ENCODE assay signal across 8 cellular contexts in the genomic region with DNA sequence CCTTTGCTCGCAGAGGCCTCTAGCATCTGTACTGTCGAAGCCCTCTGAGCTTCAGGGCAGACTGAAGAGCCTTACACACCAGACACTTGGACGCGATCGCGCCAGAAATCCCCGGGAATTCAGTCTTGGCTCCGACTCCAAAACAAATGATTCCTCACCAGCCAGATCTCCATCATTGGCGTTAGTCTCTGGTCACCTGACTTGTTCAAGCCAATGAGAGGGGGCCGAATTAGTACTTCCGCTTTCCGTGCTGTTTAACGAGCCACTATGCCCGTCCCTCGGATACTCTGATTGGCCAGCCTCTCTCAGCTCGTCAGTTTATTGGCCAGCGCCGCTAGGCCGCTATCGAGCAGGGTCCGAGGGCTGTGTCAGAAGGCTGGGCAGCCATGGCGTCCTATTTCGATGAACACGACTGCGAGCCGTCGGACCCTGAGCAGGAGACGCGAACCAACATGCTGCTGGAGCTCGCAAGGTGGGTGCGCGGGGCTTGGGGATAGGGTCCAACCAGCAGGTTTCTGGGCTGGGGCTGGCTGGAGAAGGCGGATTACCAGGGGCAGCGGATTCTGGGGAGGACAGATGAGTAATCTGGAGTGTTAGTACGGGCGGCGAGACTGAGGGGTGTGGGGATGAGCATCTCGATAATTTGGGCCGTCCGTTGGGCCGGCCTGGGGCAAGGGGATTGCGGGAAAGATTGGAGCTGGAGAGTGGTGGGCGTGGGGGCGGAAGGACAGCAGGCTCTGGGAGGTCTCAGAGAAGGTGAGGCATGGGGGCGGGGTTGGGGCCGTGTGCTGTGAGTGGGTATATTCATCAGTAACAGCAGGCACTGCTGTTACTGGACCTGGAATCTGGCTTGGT. TPM values are rescaled to one million over a fixed set of nuclear protein-coding genes. Genes with fewer than 3 reads are reported as not detected.
DNase-seq lines count a peak whose midpoint lies in the region; ATAC-seq and TF ChIP-seq lines count a peak whose summit lies in the region.

A gene with protein sequence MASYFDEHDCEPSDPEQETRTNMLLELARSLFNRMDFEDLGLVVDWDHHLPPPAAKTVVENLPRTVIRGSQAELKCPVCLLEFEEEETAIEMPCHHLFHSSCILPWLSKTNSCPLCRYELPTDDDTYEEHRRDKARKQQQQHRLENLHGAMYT (plus strand): TSS at position 368 of the 855 bp plus-strand sequence. CDS start 19 bp downstream, at position 387.

- H3K27ac ChIP-seq in testis: peak within 1 kb of the TSS; percentile 92 to 95

- peak within 1 kb of the TSS; percentile 96 for H3K27ac Mint-ChIP-seq in activated naive CD8-positive, alpha-beta T cell

- 1% methylated on average over 27 to 45 of the region's 46 CpGs for WGBS in testis, 2 donors

- peak within 1 kb of the TSS; percentile 85 to 97 for H3K4me3 ChIP-seq in testis

- H3K9me3 ChIP-seq in testis: no peaks in the 10 kb centered on the region

- peaks cover 27% of the 10 kb centered on the region for H3K4me1 ChIP-seq in testis

- DNase-seq in GM10248 (ENCODE audit: extremely low spot score) (peak; percentile 95), NCI-H1105 (lab: John Stamatoyannopoulos, UW) (peak; percentile 92), SKM-1 treated with dmso at 0.1 percent for 144 hours (lab: John Stamatoyannopoulos, UW; ENCODE audit: unreplicated experiment) (peak; percentile 100), glomerular visceral epithelial cell (ENCODE audit: extremely low spot score) (peak; percentile 95), omental fat pad (ENCODE audit: low spot score) (peak; percentile 75), testis (peak; percentile 99)

- intact Hi-C loops in testis (cut with DNase I; ENCODE audit: low total_unique reads): no loop called here

- TF ChIP-seq POLR2A in testis (IDR thresholded peaks at IDR 0.05): peak; percentile 76

- H3K36me3 Mint-ChIP-seq in activated naive CD8-positive, alpha-beta T cell: no peaks in the 10 kb centered on the region

- H3K4me3 Mint-ChIP-seq in activated naive CD8-positive, alpha-beta T cell: peak within 1 kb of the TSS; percentile 98

- no peak for TF ChIP-seq CTCF in GM10248 (IDR thresholded peaks at IDR 0.05; ENCODE audit: control extremely low read depth, extremely low read depth, low read depth, missing control alignments)
- no peak for TF ChIP-seq CTCF in omental fat pad (IDR thresholded peaks at IDR 0.05)
- TF ChIP-seq CTCF in testis (IDR thresholded peaks at IDR 0.05): peak in 1 of 3 experiments; percentile 3

- POLR2A ChIA-PET in GM10248 (lab: Yijun Ruan, JAX): interaction anchor here (0.6 to 1.6 kb wide), 11 partner anchors 8 to 422 kb away, joined by 3 to 9 read pairs (median 4); a partner anchor contains a TSS

- CTCF ChIA-PET in GM10248 (lab: Yijun Ruan, JAX): interaction anchor here (1.0 to 1.7 kb wide), 4 partner anchors 10 to 174 kb away, joined by 3 to 10 read pairs (median 4); no protein-coding TSS in a partner anchor

- no peaks in the 10 kb centered on the region for H3K27me3 ChIP-seq in testis

- H3K4me1 Mint-ChIP-seq in activated naive CD8-positive, alpha-beta T cell (ENCODE audit: low read depth): peaks cover 35% of the 10 kb centered on the region

- no peaks in the 10 kb centered on the region for H3K36me3 ChIP-seq in testis (ENCODE audit: low read depth, missing control alignments)

- peak; percentile 98 for ATAC-seq in HG02623 (IDR thresholded peaks at IDR 0.05; ENCODE audit: unreplicated experiment)
- peak; percentile 97 for ATAC-seq in omental fat pad (ENCODE audit: low FRiP score)

- no peaks in the 10 kb centered on the region for H3K27me3 Mint-ChIP-seq in activated naive CD8-positive, alpha-beta T cell

- H3K9me3 Mint-ChIP-seq in activated naive CD8-positive, alpha-beta T cell (ENCODE audit: low read depth): no peaks in the 10 kb centered on the region

RNA-seq across cellular contexts. Expression of the gene that starts here (rescaled TPM):
- total RNA-seq in omental fat pad (100 to 1,000 TPM in 3 of 4 donors, 10 to 100 TPM in 1; 94.7 to 216 (median 144) TPM), testis (100 to 1,000 TPM; 119 to 137 TPM)
- 189 TPM for polyA plus RNA-seq in testis (ENCODE audit: insufficient read depth, low read depth, low replicate concordance)

Comparison
In these comparisons a context has a peak if more than half of its experiments do, and no peak if none do; other contexts are left out.
1. Peak in every context shown above with its lines: DNase-seq, ATAC-seq, H3K4me3 ChIP-seq and H3K27ac ChIP-seq.